In genomic region chr17:82003411-82004381, GRCh38 we compare ENCODE assay signal across 7 cellular contexts. TPM values are rescaled to one million over a fixed set of nuclear protein-coding genes. Genes with fewer than 3 reads are reported as not detected.
DNase-seq lines count a peak whose midpoint lies in the region; ATAC-seq and TF ChIP-seq lines count a peak whose summit lies in the region.
"Had no signal": no experiment of that assay in that cellular context is flagged by ENCODE, and none has a peak within 500 bp of the region (broad histone marks: within the 10 kb centered on the region; RNA-seq: fewer than 3 reads in every experiment).

No MANE protein-coding gene starts in this region.

- H3K9me3 Mint-ChIP-seq in activated T-cell treated with anti-CD3 and anti-CD28 coated beads, Interleukin-2, amount 50 U/mL, for 24 hours = no peaks in the 10 kb centered on the region

- 49 to 61% methylated on average over 37 to 52 of the region's 53 CpGs for WGBS in tibial nerve, 2 donors

- H3K27ac Mint-ChIP-seq in activated T-cell treated with anti-CD3 and anti-CD28 coated beads, Interleukin-2, amount 50 U/mL, for 24 hours = peak overlapping the region; percentile 40

- peak overlapping the region in 2 of 4 donors; percentile 57 to 60 for H3K27ac ChIP-seq in tibial nerve

- H3K4me3 Mint-ChIP-seq in activated T-cell treated with anti-CD3 and anti-CD28 coated beads, Interleukin-2, amount 50 U/mL, for 24 hours = no peak overlapping the region

- peaks cover 0 to 6% (median 0%) of the 10 kb centered on the region in 3 donors for H3K36me3 ChIP-seq in tibial nerve

- peak; percentile 55 for DNase-seq in activated T-cell treated with anti-CD3 and anti-CD28 coated beads, Interleukin-2, amount 50 U/mL, for 24 hours
- no peak for DNase-seq in activated T-cell treated with anti-CD3 and anti-CD28 coated beads, Interleukin-2, amount 50 U/mL, for 1 hour
- DNase-seq in foreskin melanocyte (peak; percentile 73), tibial nerve (ENCODE audit: low spot score in 2 of 2) (peak; percentile 50 to 72), NCI-H2196 treated with DMSO at 0.1 percent for 48 hours (lab: John Stamatoyannopoulos, UW; ENCODE audit: unreplicated experiment) (no peak)
- DNase-seq: SHP77 treated with DMSO at 0.1 percent for 48 hours had no signal

- H3K27me3 ChIP-seq in tibial nerve = no peaks in the 10 kb centered on the region

- no peak for TF ChIP-seq POLR2A in tibial nerve (IDR thresholded peaks at IDR 0.05)

- ATAC-seq in GM18502 (IDR thresholded peaks at IDR 0.05; ENCODE audit: poor library complexity, unreplicated experiment) = no peak

- peaks cover 2% of the 10 kb centered on the region for H3K36me3 Mint-ChIP-seq in activated T-cell treated with anti-CD3 and anti-CD28 coated beads, Interleukin-2, amount 50 U/mL, for 24 hours (ENCODE audit: low read depth)

- peaks cover 2% of the 10 kb centered on the region for H3K4me1 Mint-ChIP-seq in activated T-cell treated with anti-CD3 and anti-CD28 coated beads, Interleukin-2, amount 50 U/mL, for 24 hours (ENCODE audit: low read depth)

- H3K9me3 ChIP-seq in tibial nerve = no peaks in the 10 kb centered on the region

- TF ChIP-seq EP300 in tibial nerve (IDR thresholded peaks at IDR 0.05) = peak in 1 of 2 donors; percentile 68

- no peaks in the 10 kb centered on the region for H3K27me3 Mint-ChIP-seq in activated T-cell treated with anti-CD3 and anti-CD28 coated beads, Interleukin-2, amount 50 U/mL, for 24 hours

- H3K4me3 ChIP-seq in tibial nerve = no peak overlapping the region

- peaks cover 0 to 55% (median 19%) of the 10 kb centered on the region in 4 donors for H3K4me1 ChIP-seq in tibial nerve

- TF ChIP-seq CTCF in tibial nerve (IDR thresholded peaks at IDR 0.05) = no peak

RNA-seq across cellular contexts. Expression of gene CENPX, which starts 19.0 kb away (rescaled TPM):
- 100 to 1,000 TPM in 1 of 4 donors, 10 to 100 TPM in 3; 69.9 to 143 (median 78.0) TPM for total RNA-seq in tibial nerve

RNA-seq across cellular contexts. Expression of gene LRRC45, which starts 19.4 kb away (rescaled TPM):
- total RNA-seq in tibial nerve = 10 to 100 TPM; 13.1 to 25.8 (median 15.3) TPM

RNA-seq across cellular contexts. Expression of gene ASPSCR1, which starts 26.3 kb away (rescaled TPM):
- 10 to 100 TPM; 32.9 to 82.8 (median 55.6) TPM for total RNA-seq in tibial nerve

RNA-seq across cellular contexts. Expression of gene RAC3, which starts 27.8 kb away (rescaled TPM):
- 10 to 100 TPM in 1 of 4 donors, 1 to 10 TPM in 3; 2.4 to 14.7 (median 5.4) TPM for total RNA-seq in tibial nerve

RNA-seq across cellular contexts. Expression of gene DCXR, which starts 33.8 kb away (rescaled TPM):
- 100 to 1,000 TPM; 236 to 347 (median 269) TPM for total RNA-seq in tibial nerve

Comparison
In these comparisons a context has a peak if more than half of its experiments do, and no peak if none do; other contexts are left out.
1. DNase-seq: peak in activated T-cell treated with anti-CD3 and anti-CD28 coated beads, Interleukin-2, amount 50 U/mL, for 24 hours (single experiment), foreskin melanocyte (single experiment) and tibial nerve (2 of 2); none in activated T-cell treated with anti-CD3 and anti-CD28 coated beads, Interleukin-2, amount 50 U/mL, for 1 hour (single experiment) and NCI-H2196 treated with DMSO at 0.1 percent for 48 hours (single experiment).